23 cellular contexts compared by ENCODE assay signal in the genomic region with DNA sequence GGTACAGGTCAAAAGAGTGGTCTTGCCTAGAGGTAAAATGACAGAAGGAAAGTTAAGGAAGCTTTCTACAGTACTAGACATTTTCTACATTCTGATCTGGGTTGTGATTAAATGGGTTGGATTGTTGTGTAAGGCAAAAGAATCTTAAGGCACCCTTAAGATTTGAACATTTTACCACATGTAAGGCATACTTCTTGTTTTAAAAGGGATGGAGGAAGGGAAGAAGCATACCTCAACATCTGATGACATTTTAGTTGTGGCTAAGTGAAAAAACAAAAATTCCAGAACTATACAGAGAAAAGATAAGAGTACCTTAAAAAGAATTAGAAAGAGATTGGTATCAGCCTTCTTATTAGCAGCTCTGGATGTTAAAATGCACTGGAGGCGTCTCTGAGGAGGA.
"Had no signal": no experiment of that assay in that cellular context is flagged by ENCODE, and none has a peak within 500 bp of the region (broad histone marks: within the 10 kb centered on the region; RNA-seq: fewer than 3 reads in every experiment).

No MANE protein-coding gene starts in this region.

- DNase-seq: colonic mucosa; cortex of kidney; effector CD8-positive, alpha-beta T cell; effector memory CD8-positive, alpha-beta T cell; endodermal cell; erythroblast; esophagus squamous epithelium; foreskin fibroblast; foreskin melanocyte; gastrocnemius medialis; glutamatergic neuron; head of caudate nucleus; heart right ventricle; hippocampal formation; left cardiac atrium; left lung; left ventricle myocardium superior; lower lobe of right lung; mesenchymal stem cell; mucosa of descending colon; naive B cell had no signal

- H3K4me1 ChIP-seq: colonic mucosa, esophagus squamous epithelium, gastrocnemius medialis, heart right ventricle, left lung, lower lobe of right lung had no signal

- H3K36me3 ChIP-seq: colonic mucosa, esophagus squamous epithelium, gastrocnemius medialis, heart right ventricle, left lung, lower lobe of right lung had no signal

- H3K4me3 ChIP-seq: colonic mucosa, esophagus squamous epithelium, gastrocnemius medialis, heart right ventricle, left lung, lower lobe of right lung, mucosa of descending colon had no signal

- H3K27me3 ChIP-seq: colonic mucosa, esophagus squamous epithelium, gastrocnemius medialis, heart right ventricle, left lung had no signal

- H3K9me3 ChIP-seq: colonic mucosa had no signal

- ATAC-seq: effector memory CD8-positive, alpha-beta T cell; esophagus mucosa; gastrocnemius medialis; heart right ventricle; left cardiac atrium; left lung; left ventricle myocardium superior; lower lobe of right lung; mucosa of descending colon had no signal

- H3K27ac ChIP-seq: colonic mucosa, epithelial cell of prostate, esophagus squamous epithelium, gastrocnemius medialis, heart right ventricle, left lung, lower lobe of right lung had no signal
